ENCODE assay signal across 1 cellular context in the genomic region with DNA sequence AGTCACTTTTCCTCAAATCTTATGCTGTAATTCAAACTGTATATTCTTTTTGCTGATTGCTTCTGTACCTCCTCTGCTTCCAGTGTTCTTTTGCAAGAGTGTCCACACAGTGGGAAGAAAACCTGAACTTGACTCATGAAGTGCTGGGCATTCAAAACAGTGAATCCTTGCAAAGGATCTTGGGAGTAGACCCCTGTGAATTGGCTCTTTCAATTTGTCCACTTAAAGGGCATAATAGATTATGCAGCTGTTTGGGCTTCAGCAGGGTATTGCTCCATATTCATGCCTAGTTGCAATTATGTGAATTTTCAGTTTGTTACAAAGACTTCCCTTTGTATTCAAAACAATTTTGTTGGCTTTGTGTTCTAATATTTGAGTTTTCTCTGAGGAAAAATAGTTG.
TF ChIP-seq lines count a peak whose summit lies in the region.

No MANE protein-coding gene starts in this region.

TF ChIP-seq in IMR-90, 13 proteins besides CTCF, POLR2A, EP300 and RAD21 (continued from another document):
- TF ChIP-seq, protein P1, sequence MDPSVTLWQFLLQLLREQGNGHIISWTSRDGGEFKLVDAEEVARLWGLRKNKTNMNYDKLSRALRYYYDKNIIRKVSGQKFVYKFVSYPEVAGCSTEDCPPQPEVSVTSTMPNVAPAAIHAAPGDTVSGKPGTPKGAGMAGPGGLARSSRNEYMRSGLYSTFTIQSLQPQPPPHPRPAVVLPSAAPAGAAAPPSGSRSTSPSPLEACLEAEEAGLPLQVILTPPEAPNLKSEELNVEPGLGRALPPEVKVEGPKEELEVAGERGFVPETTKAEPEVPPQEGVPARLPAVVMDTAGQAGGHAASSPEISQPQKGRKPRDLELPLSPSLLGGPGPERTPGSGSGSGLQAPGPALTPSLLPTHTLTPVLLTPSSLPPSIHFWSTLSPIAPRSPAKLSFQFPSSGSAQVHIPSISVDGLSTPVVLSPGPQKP (IDR thresholded peaks at IDR 0.05; ENCODE audit: borderline replicate concordance, low read depth, low read length) = no peak
